In genomic region chr19:58362272-58362994, GRCh38 we compare ENCODE assay signal across 8 cellular contexts. TPM values are rescaled to one million over a fixed set of nuclear protein-coding genes. Genes with fewer than 3 reads are reported as not detected.
DNase-seq lines count a peak whose midpoint lies in the region; ATAC-seq and TF ChIP-seq lines count a peak whose summit lies in the region.

ZNF497 (minus strand) TSS chr19:58362751; CDS start chr19:58357635, 5,116 bp downstream.

- peak within 1 kb of the TSS; percentile 85 for H3K4me3 ChIP-seq in GM23338

- H3K4me3 Mint-ChIP-seq in GM23338 (peak within 1 kb of the TSS; percentile 96), natural killer cell (peak within 1 kb of the TSS; percentile 97)

- ATAC-seq in GM23338 (peak; percentile 95), natural killer cell (peak; percentile 82 to 92 (median 86))

- H3K27ac ChIP-seq in GM23338 (ENCODE audit: low read depth), result peak within 1 kb of the TSS; percentile 84

- peak within 1 kb of the TSS; percentile 87 for H3K4me2 ChIP-seq in GM23338

- H2AFZ ChIP-seq in GM23338, result peak within 1 kb of the TSS; percentile 97

- no peaks in the 10 kb centered on the region for H3K36me3 ChIP-seq in GM23338 (ENCODE audit: insufficient read depth)

- H3K9me2 ChIP-seq in GM23338 (ENCODE audit: insufficient read depth), result no peaks in the 10 kb centered on the region

- no peaks in the 10 kb centered on the region; the same call in 1 of the 2 replicates for H4K20me1 ChIP-seq in GM23338 (replicated peaks; ENCODE audit: insufficient read depth)

- peaks cover 2% of the 10 kb centered on the region; the same call in 1 of the 2 replicates for H3K27me3 ChIP-seq in GM23338 (ENCODE audit: insufficient read depth)

- DNase-seq in Daoy (ENCODE audit: low read depth) (peak; percentile 99), GM23338 (ENCODE audit: low spot score) (peak; percentile 97), Kasumi-1 (lab: John Stamatoyannopoulos, UW) (peak; percentile 92 to 93), RKO (ENCODE audit: low spot score) (peak; percentile 95), fibroblast of peridontal ligament (ENCODE audit: extremely low read depth) (peak; percentile 95), natural killer cell (peak; percentile 96)
- peak; percentile 93 to 94 for DNase-seq in activated T-helper 1 cell treated with anti-CD3 and anti-CD28 coated beads, Interleukin-2, amount 50 U/mL, for 16 hours (ENCODE audit: low read depth in 1 of 2, low spot score in 1 of 2)
- peak; percentile 90 to 95 (median 94) for DNase-seq in stimulated activated naive CD4-positive, alpha-beta T cell (lab: John Stamatoyannopoulos, UW)

- H3K79me2 ChIP-seq in GM23338 (replicated peaks; ENCODE audit: insufficient read depth), result no peaks in the 10 kb centered on the region

- H3K4me1 Mint-ChIP-seq in GM23338, result no peaks in the 10 kb centered on the region; the same call in 2 of the 3 replicates
- H3K4me1 Mint-ChIP-seq in natural killer cell, result peaks cover 13 to 20% of the 10 kb centered on the region in 2 donors

- TF ChIP-seq CTCF in GM23338 (conservative IDR thresholded peaks at IDR 0.05; ENCODE audit: low read depth in 2 of 2) (no peak; a peak in 1 of 4 replicates), natural killer cell (IDR thresholded peaks at IDR 0.05) (no peak)

- H3K27ac Mint-ChIP-seq in GM23338, result peak within 1 kb of the TSS; percentile 99
- peak within 1 kb of the TSS; percentile 91 to 95 for H3K27ac Mint-ChIP-seq in natural killer cell

- intact Hi-C loops in natural killer cell (cut with micrococcal nuclease), result loop anchor here (1.0 kb wide), 3 partner anchors 35 to 57 kb away; partner anchors contain the start of gene ERVK3-1

- H3K4me1 ChIP-seq in GM23338 (ENCODE audit: insufficient read depth), result no peaks in the 10 kb centered on the region; the same call in 1 of the 2 replicates

- H3K27me3 Mint-ChIP-seq in GM23338 (ENCODE audit: insufficient read depth, low read depth, poor library complexity) (peaks cover 6% of the 10 kb centered on the region), natural killer cell (ENCODE audit: low read depth in 2 of 2) (no peaks in the 10 kb centered on the region)

- H3K36me3 Mint-ChIP-seq in GM23338 (ENCODE audit: low read depth) (peaks cover 3% of the 10 kb centered on the region; the same call in 1 of the 3 replicates), natural killer cell (no peaks in the 10 kb centered on the region)

- H3F3A ChIP-seq in GM23338 (replicated peaks; ENCODE audit: low read depth), result peaks cover 3% of the 10 kb centered on the region; the same call in 1 of the 2 replicates

- H3K9me3 Mint-ChIP-seq in GM23338, result peaks cover 3% of the 10 kb centered on the region; the same call in 1 of the 3 replicates
- no peaks in the 10 kb centered on the region for H3K9me3 Mint-ChIP-seq in natural killer cell

TF ChIP-seq in GM23338, 12 proteins besides CTCF, POLR2A, EP300 and RAD21 (continues in another document):
- TF ChIP-seq ZNF331 (CRISPR knock-in tag; IDR thresholded peaks at IDR 0.05; ENCODE audit: low read depth) (no peak), POLR2AphosphoS5 (IDR thresholded peaks at IDR 0.05; ENCODE audit: low read depth) (peak; percentile 86), STAT1 (IDR thresholded peaks at IDR 0.05; ENCODE audit: unreplicated experiment) (no peak), ZNF114 (CRISPR knock-in tag; IDR thresholded peaks at IDR 0.05) (no peak), CREB1 (CRISPR knock-in tag; IDR thresholded peaks at IDR 0.05; ENCODE audit: low read depth) (peak; percentile 42; the same call in 1 of the 2 replicates), JUNB (IDR thresholded peaks at IDR 0.05; ENCODE audit: unreplicated experiment) (no peak), EZH2 (IDR thresholded peaks at IDR 0.05; ENCODE audit: low read depth, unreplicated experiment) (no peak), ZNF462 (CRISPR knock-in tag; IDR thresholded peaks at IDR 0.05) (no peak)
- TF ChIP-seq, protein P1, sequence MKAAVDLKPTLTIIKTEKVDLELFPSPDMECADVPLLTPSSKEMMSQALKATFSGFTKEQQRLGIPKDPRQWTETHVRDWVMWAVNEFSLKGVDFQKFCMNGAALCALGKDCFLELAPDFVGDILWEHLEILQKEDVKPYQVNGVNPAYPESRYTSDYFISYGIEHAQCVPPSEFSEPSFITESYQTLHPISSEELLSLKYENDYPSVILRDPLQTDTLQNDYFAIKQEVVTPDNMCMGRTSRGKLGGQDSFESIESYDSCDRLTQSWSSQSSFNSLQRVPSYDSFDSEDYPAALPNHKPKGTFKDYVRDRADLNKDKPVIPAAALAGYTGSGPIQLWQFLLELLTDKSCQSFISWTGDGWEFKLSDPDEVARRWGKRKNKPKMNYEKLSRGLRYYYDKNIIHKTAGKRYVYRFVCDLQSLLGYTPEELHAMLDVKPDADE (IDR thresholded peaks at IDR 0.05), result peak; percentile 82

RNA-seq across cellular contexts. Expression of gene ZNF497, which starts in this region (rescaled TPM):
- 1.5 and 2.7 TPM in 2 replicates for total RNA-seq in Daoy (2014; rRNA removed; shearing (Covaris generic))
- total RNA-seq in GM23338 (2014; rRNA removed; shearing (Covaris generic)), result 1.0 and 2.0 TPM in 2 replicates
- polyA plus RNA-seq in GM23338 (2016; fragmentation: Nextera tagmentation; extraction: Ambion mirVana), result 0.44 and 0.61 TPM in 2 replicates
- total RNA-seq in natural killer cell, result under 1 TPM; 0.40 to 0.61 (median 0.60) TPM

Comparison
In these comparisons a context has a peak if more than half of its experiments do, and no peak if none do; other contexts are left out.
1. Peak in every context shown above with its lines: DNase-seq, ATAC-seq, H3K4me3 ChIP-seq and H3K27ac ChIP-seq.
2. Peak in DNase-seq and ATAC-seq in natural killer cell; RNA of the gene not detected or under 1 TPM.